In genomic region chr17:5706835-5707234, GRCh38 we compare ENCODE assay signal across 8 cellular contexts.
DNase-seq lines count a peak whose midpoint lies in the region; ATAC-seq and TF ChIP-seq lines count a peak whose summit lies in the region.

No MANE protein-coding gene starts in this region.

- no peak overlapping the region for H3K4me3 Mint-ChIP-seq in CD8-positive, alpha-beta memory T cell
- no peak overlapping the region for H3K4me3 Mint-ChIP-seq in activated naive CD4-positive, alpha-beta T cell treated with anti-CD3 and anti-CD28 coated beads, Interleukin-2, amount 10 ng/mL, durations not matched to agents 7 days and 5 days

- H3K9me3 ChIP-seq in CD8-positive, alpha-beta memory T cell (ENCODE audit: low read length), result no peaks in the 10 kb centered on the region
- H3K9me3 ChIP-seq in left ventricle myocardium inferior (replicated peaks), result peaks cover 22% of the 10 kb centered on the region

- no peak overlapping the region for H3K27ac Mint-ChIP-seq in CD8-positive, alpha-beta memory T cell
- H3K27ac Mint-ChIP-seq in activated naive CD4-positive, alpha-beta T cell treated with anti-CD3 and anti-CD28 coated beads, Interleukin-2, amount 10 ng/mL, durations not matched to agents 7 days and 5 days, result no peak overlapping the region

- H3K4me1 Mint-ChIP-seq in CD8-positive, alpha-beta memory T cell, result no peaks in the 10 kb centered on the region
- H3K4me1 Mint-ChIP-seq in activated naive CD4-positive, alpha-beta T cell treated with anti-CD3 and anti-CD28 coated beads, Interleukin-2, amount 10 ng/mL, durations not matched to agents 7 days and 5 days, result no peaks in the 10 kb centered on the region

- peak; percentile 64 for TF ChIP-seq CTCF in left ventricle myocardium inferior (IDR thresholded peaks at IDR 0.05; ENCODE audit: borderline replicate concordance)

- H3K36me3 ChIP-seq in CD8-positive, alpha-beta memory T cell (ENCODE audit: insufficient read depth, low read length), result no peaks in the 10 kb centered on the region
- no peaks in the 10 kb centered on the region for H3K36me3 ChIP-seq in left ventricle myocardium inferior

- ATAC-seq in sciatic nerve (peak; percentile 74), HG02840 (IDR thresholded peaks at IDR 0.05; ENCODE audit: low FRiP score, unreplicated experiment) (no peak), HG03460 (IDR thresholded peaks at IDR 0.05; ENCODE audit: unreplicated experiment) (no peak)

- intact Hi-C loops in left ventricle myocardium inferior (cut with micrococcal nuclease), result no loop called here
- intact Hi-C loops in sciatic nerve (cut with DNase I), result no loop called here

- peak; percentile 25 to 71 (median 39) for DNase-seq in CD8-positive, alpha-beta memory T cell
- peak; percentile 39 for DNase-seq in HuH-7.5 (ENCODE audit: low spot score)
- DNase-seq in SHP77 (lab: John Stamatoyannopoulos, UW), result peak; percentile 66 to 69
- DNase-seq in activated naive CD4-positive, alpha-beta T cell treated with anti-CD3 and anti-CD28 coated beads, Interleukin-2, amount 10 ng/mL, durations not matched to agents 7 days and 5 days, result peak; percentile 69
- peak; percentile 34 for DNase-seq in left ventricle myocardium inferior
- DNase-seq in sciatic nerve (ENCODE audit: low spot score), result peak; percentile 75

- no peaks in the 10 kb centered on the region for H3K27me3 ChIP-seq in CD8-positive, alpha-beta memory T cell (ENCODE audit: insufficient read depth, low read length, poor library complexity, severe bottlenecking)
- peaks cover 86% of the 10 kb centered on the region for H3K27me3 ChIP-seq in left ventricle myocardium inferior (ENCODE audit: low read depth)

- POLR2A ChIA-PET in CD8-positive, alpha-beta memory T cell (lab: Charles Lee), result no interaction called here

- no peak overlapping the region for H3K27ac ChIP-seq in CD8-positive, alpha-beta memory T cell (ENCODE audit: low read depth, low read length)
- no peak overlapping the region for H3K27ac ChIP-seq in left ventricle myocardium inferior (replicated peaks)

- no peaks in the 10 kb centered on the region for H3K36me3 Mint-ChIP-seq in CD8-positive, alpha-beta memory T cell
- H3K36me3 Mint-ChIP-seq in activated naive CD4-positive, alpha-beta T cell treated with anti-CD3 and anti-CD28 coated beads, Interleukin-2, amount 10 ng/mL, durations not matched to agents 7 days and 5 days, result no peaks in the 10 kb centered on the region

- H3K27me3 Mint-ChIP-seq in CD8-positive, alpha-beta memory T cell, result peaks cover 28 to 57% of the 10 kb centered on the region in 2 donors
- H3K27me3 Mint-ChIP-seq in activated naive CD4-positive, alpha-beta T cell treated with anti-CD3 and anti-CD28 coated beads, Interleukin-2, amount 10 ng/mL, durations not matched to agents 7 days and 5 days, result peaks cover 30% of the 10 kb centered on the region

- no peaks in the 10 kb centered on the region for H3K4me1 ChIP-seq in CD8-positive, alpha-beta memory T cell (ENCODE audit: insufficient read depth, low read length)
- no peaks in the 10 kb centered on the region for H3K4me1 ChIP-seq in left ventricle myocardium inferior

- CTCF ChIA-PET in CD8-positive, alpha-beta memory T cell (lab: Charles Lee), result interaction anchor here (1.0 to 3.1 kb wide), 8 partner anchors 9 to 122 kb away, joined by 3 to 25 read pairs (median 4); partner anchors contain the start of gene NLRP1
- CTCF ChIA-PET in activated naive CD4-positive, alpha-beta T cell treated with anti-CD3 and anti-CD28 coated beads, Interleukin-2, amount 10 ng/mL, durations not matched to agents 7 days and 5 days (lab: Charles Lee), result interaction anchor here (0.6 to 4.0 kb wide), 10 partner anchors 11 to 729 kb away, joined by 3 to 21 read pairs (median 4); no protein-coding TSS in a partner anchor

- H3K4me3 ChIP-seq in CD8-positive, alpha-beta memory T cell (ENCODE audit: low read length), result no peak overlapping the region
- H3K4me3 ChIP-seq in left ventricle myocardium inferior, result no peak overlapping the region

- H3K9me3 Mint-ChIP-seq in CD8-positive, alpha-beta memory T cell, result peaks cover 0 to 8% (median 4%) of the 10 kb centered on the region in 5 donors
- no peaks in the 10 kb centered on the region for H3K9me3 Mint-ChIP-seq in activated naive CD4-positive, alpha-beta T cell treated with anti-CD3 and anti-CD28 coated beads, Interleukin-2, amount 10 ng/mL, durations not matched to agents 7 days and 5 days
